1 cellular context compared by ENCODE assay signal in genomic region chr20:2871555-2872303, GRCh38.
TF ChIP-seq lines count a peak whose summit lies in the region.

No MANE protein-coding gene starts in this region.

TF ChIP-seq in HepG2, 621 proteins besides CTCF, POLR2A, EP300 and RAD21 (continued from another document and continues in another):
- no peak for TF ChIP-seq ZNF609 (CRISPR knock-in tag; IDR thresholded peaks at IDR 0.05; ENCODE audit: borderline replicate concordance)
- 0 out of 2 replicates have a peak, but pooled peaks have one; percentile 18 for TF ChIP-seq ZBTB38 (CRISPR knock-in tag; IDR thresholded peaks at IDR 0.05)
- peak; percentile 52; the same call in 1 of the 2 replicates for TF ChIP-seq LBX2 (CRISPR knock-in tag; IDR thresholded peaks at IDR 0.05; ENCODE audit: borderline replicate concordance)
- peak; percentile 21; the same call in 1 of the 2 replicates for TF ChIP-seq SMAD1 (CRISPR knock-in tag; IDR thresholded peaks at IDR 0.05; ENCODE audit: borderline replicate concordance, low read depth)
- 0 out of 2 replicates have a peak, but pooled peaks have one; percentile 11 for TF ChIP-seq ZBTB4 (CRISPR knock-in tag; IDR thresholded peaks at IDR 0.05; ENCODE audit: borderline replicate concordance)
- TF ChIP-seq SRY (CRISPR knock-in tag; IDR thresholded peaks at IDR 0.05): peak; percentile 49; the same call in 1 of the 2 replicates
- no peak for TF ChIP-seq FOXO4 (CRISPR knock-in tag; conservative IDR thresholded peaks at IDR 0.05)
- 0 out of 2 replicates have a peak, but pooled peaks have one; percentile 8 for TF ChIP-seq NFE2L1 (CRISPR knock-in tag; IDR thresholded peaks at IDR 0.05; ENCODE audit: borderline replicate concordance)
- TF ChIP-seq ZNF746 (CRISPR knock-in tag; IDR thresholded peaks at IDR 0.05): 0 out of 2 replicates have a peak, but pooled peaks have one; percentile 4
- no peak for TF ChIP-seq ZMAT5 (CRISPR knock-in tag; IDR thresholded peaks at IDR 0.05; ENCODE audit: borderline replicate concordance, low read depth)
- no peak for TF ChIP-seq NR2F6 (IDR thresholded peaks at IDR 0.05)
- no peak for TF ChIP-seq NR2F6 (CRISPR knock-in tag; IDR thresholded peaks at IDR 0.05)
- TF ChIP-seq ZBTB40 (IDR thresholded peaks at IDR 0.05): no peak
- TF ChIP-seq ZBTB40 (CRISPR knock-in tag; IDR thresholded peaks at IDR 0.05): no peak; the same call in 1 of the 2 replicates
- TF ChIP-seq LCORL (IDR thresholded peaks at IDR 0.05): no peak
- TF ChIP-seq LCORL (CRISPR knock-in tag; IDR thresholded peaks at IDR 0.05): no peak
- no peak for TF ChIP-seq TFAP4 (IDR thresholded peaks at IDR 0.05; ENCODE audit: borderline replicate concordance, low read depth)
- peak; percentile 16; the same call in 1 of the 2 replicates for TF ChIP-seq ZNF598 (CRISPR knock-in tag; IDR thresholded peaks at IDR 0.05; ENCODE audit: borderline replicate concordance)
- TF ChIP-seq FOSL2 (CRISPR knock-in tag; IDR thresholded peaks at IDR 0.05): 0 out of 2 replicates have a peak, but pooled peaks have one; percentile 17
- TF ChIP-seq MEIS2 (CRISPR knock-in tag; IDR thresholded peaks at IDR 0.05): no peak; the same call in 1 of the 2 replicates
- no peak for TF ChIP-seq THAP8 (CRISPR knock-in tag; IDR thresholded peaks at IDR 0.05; ENCODE audit: borderline replicate concordance)
- TF ChIP-seq NR0B2 (CRISPR knock-in tag; IDR thresholded peaks at IDR 0.05): 0 out of 2 replicates have a peak, but pooled peaks have one; percentile 44
- 0 out of 2 replicates have a peak, but pooled peaks have one; percentile 11 for TF ChIP-seq TERF1 (CRISPR knock-in tag; IDR thresholded peaks at IDR 0.05)
- no peak for TF ChIP-seq ZBTB8A (CRISPR knock-in tag; IDR thresholded peaks at IDR 0.05; ENCODE audit: borderline replicate concordance, low read depth)
- TF ChIP-seq MYC (CRISPR knock-in tag; IDR thresholded peaks at IDR 0.05; ENCODE audit: borderline replicate concordance): no peak
- TF ChIP-seq ZNF761 (CRISPR knock-in tag; conservative IDR thresholded peaks at IDR 0.05): 0 out of 2 replicates have a peak, but pooled peaks have one; percentile 4
